13 cellular contexts compared by ENCODE assay signal in the genomic region with DNA sequence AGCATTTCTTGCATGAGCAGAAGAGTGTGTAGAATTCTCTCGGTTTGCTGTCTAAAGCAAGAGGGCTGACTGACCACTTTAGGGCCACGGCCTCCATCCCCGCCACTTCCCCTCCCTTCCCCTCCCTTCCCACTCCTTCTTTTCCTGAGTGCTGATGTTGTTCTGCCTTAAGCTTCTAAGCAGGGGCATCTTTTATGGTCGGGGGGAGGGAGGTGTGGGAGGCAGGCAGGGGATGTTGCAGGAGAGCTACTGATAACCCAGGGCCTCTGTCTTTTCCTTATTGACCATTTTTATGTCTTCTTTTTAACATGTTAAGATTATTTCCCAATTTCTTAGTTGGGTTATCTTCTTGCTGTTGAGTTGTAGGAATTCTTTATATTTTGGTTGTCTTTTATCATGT. TPM values are rescaled to one million over a fixed set of nuclear protein-coding genes. Genes with fewer than 3 reads are reported as not detected.
DNase-seq lines count a peak whose midpoint lies in the region; ATAC-seq and TF ChIP-seq lines count a peak whose summit lies in the region.
"Had no signal": no experiment of that assay in that cellular context is flagged by ENCODE, and none has a peak within 500 bp of the region (broad histone marks: within the 10 kb centered on the region; RNA-seq: fewer than 3 reads in every experiment).

No MANE protein-coding gene starts in this region.

- H3K4me1 Mint-ChIP-seq in T-helper 17 cell: peaks cover 54% of the 10 kb centered on the region
- peaks cover 79% of the 10 kb centered on the region for H3K4me1 Mint-ChIP-seq in central memory CD8-positive, alpha-beta T cell

- 71 to 85% methylated on average over 4 of the region's 4 CpGs for WGBS in esophagus squamous epithelium, 2 donors

- intact Hi-C loops in esophagus squamous epithelium (cut with DNase I): no loop called here

- no peak overlapping the region for H3K27ac ChIP-seq in esophagus squamous epithelium
- H3K27ac ChIP-seq: BLaER1 treated with 17β-estradiol and CSF1 and Interleukin-3, amounts not matched to agents 10 nM and 100 nM had no signal

- no peaks in the 10 kb centered on the region for H3K9me3 Mint-ChIP-seq in central memory CD8-positive, alpha-beta T cell
- H3K9me3 Mint-ChIP-seq: CD8-positive, alpha-beta T cell had no signal

- H3K4me3 ChIP-seq in H7 (ENCODE audit: insufficient read depth, low read depth, low read length) (no peak overlapping the region), esophagus squamous epithelium (no peak overlapping the region)
- H3K4me3 ChIP-seq: BLaER1 treated with 17β-estradiol and CSF1 and Interleukin-3, amounts not matched to agents 10 nM and 100 nM had no signal

- peak overlapping the region; percentile 68 for H3K27ac Mint-ChIP-seq in T-helper 17 cell
- peak overlapping the region; percentile 5 for H3K27ac Mint-ChIP-seq in central memory CD8-positive, alpha-beta T cell (ENCODE audit: low read depth)
- H3K27ac Mint-ChIP-seq: B cell; CD8-positive, alpha-beta T cell had no signal

- ATAC-seq in T-helper 17 cell (no peak), HG03442 (IDR thresholded peaks at IDR 0.05; ENCODE audit: unreplicated experiment) (no peak)
- ATAC-seq in central memory CD8-positive, alpha-beta T cell (replicated peaks; ENCODE audit: extremely low read depth, poor library complexity, severe bottlenecking): no peak
- ATAC-seq: CD8-positive, alpha-beta T cell; HCT116 had no signal

- H3K4me1 ChIP-seq in esophagus squamous epithelium: peaks cover 15 to 66% (median 28%) of the 10 kb centered on the region in 3 donors

- TF ChIP-seq CTCF in esophagus squamous epithelium (IDR thresholded peaks at IDR 0.05): no peak

- H3K4me3 Mint-ChIP-seq in T-helper 17 cell: no peak overlapping the region
- no peak overlapping the region for H3K4me3 Mint-ChIP-seq in central memory CD8-positive, alpha-beta T cell
- H3K4me3 Mint-ChIP-seq: B cell; CD8-positive, alpha-beta T cell had no signal

- no peaks in the 10 kb centered on the region for H3K36me3 Mint-ChIP-seq in T-helper 17 cell (ENCODE audit: low read depth)
- H3K36me3 Mint-ChIP-seq in central memory CD8-positive, alpha-beta T cell (ENCODE audit: insufficient read depth): peaks cover 16% of the 10 kb centered on the region

- no peak for TF ChIP-seq POLR2A in esophagus squamous epithelium (IDR thresholded peaks at IDR 0.05)

- H3K27me3 Mint-ChIP-seq in T-helper 17 cell: no peaks in the 10 kb centered on the region
- no peaks in the 10 kb centered on the region for H3K27me3 Mint-ChIP-seq in central memory CD8-positive, alpha-beta T cell
- H3K27me3 Mint-ChIP-seq: B cell had no signal

- peak; percentile 62 for DNase-seq in CMK (ENCODE audit: low read depth)
- DNase-seq in H7: peak; percentile 38
- no peak for DNase-seq in T-helper 17 cell
- DNase-seq in central memory CD8-positive, alpha-beta T cell (ENCODE audit: low spot score in 2 of 2): no peak
- DNase-seq in SW480 (ENCODE audit: low spot score): no peak
- no peak for DNase-seq in esophagus squamous epithelium (lab: John Stamatoyannopoulos, UW)
- no peak for DNase-seq in RPMI8226
- DNase-seq: CD8-positive, alpha-beta T cell; COR-L47 had no signal

- H3K9me3 ChIP-seq in T-helper 17 cell (ENCODE audit: control insufficient read depth, low read length, poor library complexity, severe bottlenecking) (no peaks in the 10 kb centered on the region), esophagus squamous epithelium (no peaks in the 10 kb centered on the region)

- no peaks in the 10 kb centered on the region for H3K27me3 ChIP-seq in H7 (ENCODE audit: control insufficient read depth, insufficient read depth, low read length)
- no peaks in the 10 kb centered on the region for H3K27me3 ChIP-seq in esophagus squamous epithelium
- H3K27me3 ChIP-seq: BLaER1 treated with 17β-estradiol and CSF1 and Interleukin-3, amounts not matched to agents 10 nM and 100 nM had no signal

- H3K36me3 ChIP-seq in H7 (replicated peaks; ENCODE audit: control insufficient read depth, insufficient read depth, low read length): no peaks in the 10 kb centered on the region; the same call in 1 of the 2 replicates
- H3K36me3 ChIP-seq in esophagus squamous epithelium: peaks cover 0 to 9% (median 0%) of the 10 kb centered on the region in 3 donors

RNA-seq across cellular contexts. Expression of gene USP25, which starts 15.1 kb away (rescaled TPM):
- 27.5 and 41.4 TPM in 2 replicates for total RNA-seq in H7 (2014; rRNA removed; shearing (Covaris generic))
- total RNA-seq in T-helper 17 cell (10 to 100 TPM; 52.0 to 66.7 TPM), esophagus squamous epithelium (10 to 100 TPM; 17.4 to 42.0 (median 27.5) TPM)

Comparison
In these comparisons a context has a peak if more than half of its experiments do, and no peak if none do; other contexts are left out.
1. DNase-seq: peak in CMK (single experiment) and H7 (single experiment); none in T-helper 17 cell (0 of 3), central memory CD8-positive, alpha-beta T cell (0 of 2), SW480 (single experiment), esophagus squamous epithelium (single experiment) and RPMI8226 (single experiment).